ENCODE assay signal across 8 cellular contexts in the genomic region with DNA sequence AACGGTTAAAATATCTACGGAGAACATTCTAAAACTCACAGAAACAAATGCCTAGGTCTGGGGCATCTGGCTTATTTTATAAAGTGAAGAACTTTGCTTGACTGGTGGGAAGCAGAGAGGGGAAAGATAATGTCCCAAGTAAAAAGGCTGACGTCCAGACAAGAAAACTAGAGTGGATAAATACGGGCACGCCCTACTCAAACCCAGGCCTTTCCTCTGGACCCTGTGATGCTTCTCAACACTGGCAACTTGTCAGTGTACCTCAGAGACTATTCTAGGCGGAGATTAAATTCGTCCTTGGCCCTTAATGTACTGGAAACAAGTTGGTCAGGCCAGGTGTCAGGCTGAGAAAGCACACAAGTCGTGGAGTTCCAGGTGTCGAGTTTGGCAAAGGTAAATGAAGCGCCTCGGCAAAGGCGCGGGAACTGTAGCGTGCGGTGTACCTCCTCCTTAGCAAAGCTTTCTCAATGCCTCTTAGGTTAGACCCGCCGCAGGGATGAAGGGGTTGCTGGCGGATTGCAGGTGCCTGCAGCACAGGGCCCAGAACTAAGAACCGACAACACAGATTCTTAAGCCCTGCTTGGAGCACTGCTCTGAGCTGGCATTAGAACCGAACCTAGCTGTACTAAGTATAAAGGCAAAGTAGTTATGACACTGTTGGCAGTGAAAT. TPM values are rescaled to one million over a fixed set of nuclear protein-coding genes. Genes with fewer than 3 reads are reported as not detected.
DNase-seq lines count a peak whose midpoint lies in the region; ATAC-seq and TF ChIP-seq lines count a peak whose summit lies in the region.

No MANE protein-coding gene starts in this region.

- H3K4me1 Mint-ChIP-seq in T-helper 1 cell treated with Interleukin-12 subunit alpha and Interleukin-12 subunit beta and Interleukin-4 antibody, amounts not matched to agents 30 μg/mL and 1 μg/mL, for 36 hours (ENCODE audit: low read depth), result peaks cover 35% of the 10 kb centered on the region
- peaks cover 44% of the 10 kb centered on the region for H3K4me1 Mint-ChIP-seq in mesothelial cell of epicardium

- peak overlapping the region; percentile 80 for H3K4me3 Mint-ChIP-seq in T-helper 1 cell treated with Interleukin-12 subunit alpha and Interleukin-12 subunit beta and Interleukin-4 antibody, amounts not matched to agents 30 μg/mL and 1 μg/mL, for 36 hours
- peak overlapping the region; percentile 79 for H3K4me3 Mint-ChIP-seq in mesothelial cell of epicardium

- peaks cover 14% of the 10 kb centered on the region for H3K36me3 Mint-ChIP-seq in T-helper 1 cell treated with Interleukin-12 subunit alpha and Interleukin-12 subunit beta and Interleukin-4 antibody, amounts not matched to agents 30 μg/mL and 1 μg/mL, for 36 hours (ENCODE audit: low read depth)
- H3K36me3 Mint-ChIP-seq in mesothelial cell of epicardium, result peaks cover 3% of the 10 kb centered on the region

- H3K4me1 ChIP-seq in urinary bladder (ENCODE audit: insufficient read depth), result no peaks in the 10 kb centered on the region

- TF ChIP-seq CTCF in choroid plexus epithelial cell (conservative IDR thresholded peaks at IDR 0.05; ENCODE audit: low read depth, low read length) (no peak), mesothelial cell of epicardium (IDR thresholded peaks at IDR 0.05; ENCODE audit: unreplicated experiment) (no peak)

- peak overlapping the region; percentile 50 for H3K4me3 ChIP-seq in choroid plexus epithelial cell (ENCODE audit: low read depth, low read length)
- peak overlapping the region; percentile 24 for H3K4me3 ChIP-seq in urinary bladder (ENCODE audit: low read depth, low read length)

- WGBS in urinary bladder, result 58% methylated on average over 20 of the region's 20 CpGs

- no peaks in the 10 kb centered on the region for H3K9me3 Mint-ChIP-seq in T-helper 1 cell treated with Interleukin-12 subunit alpha and Interleukin-12 subunit beta and Interleukin-4 antibody, amounts not matched to agents 30 μg/mL and 1 μg/mL, for 36 hours
- no peaks in the 10 kb centered on the region for H3K9me3 Mint-ChIP-seq in mesothelial cell of epicardium

- no peak for ATAC-seq in GM21786 (IDR thresholded peaks at IDR 0.05; ENCODE audit: unreplicated experiment)

- peak overlapping the region; percentile 95 for H3K27ac ChIP-seq in urinary bladder (ENCODE audit: low read depth)

- peak overlapping the region; percentile 95 for H3K27ac Mint-ChIP-seq in T-helper 1 cell treated with Interleukin-12 subunit alpha and Interleukin-12 subunit beta and Interleukin-4 antibody, amounts not matched to agents 30 μg/mL and 1 μg/mL, for 36 hours
- peak overlapping the region; percentile 99 for H3K27ac Mint-ChIP-seq in mesothelial cell of epicardium

- no peaks in the 10 kb centered on the region for H3K27me3 Mint-ChIP-seq in T-helper 1 cell treated with Interleukin-12 subunit alpha and Interleukin-12 subunit beta and Interleukin-4 antibody, amounts not matched to agents 30 μg/mL and 1 μg/mL, for 36 hours (ENCODE audit: low read depth)
- peaks cover 1% of the 10 kb centered on the region for H3K27me3 Mint-ChIP-seq in mesothelial cell of epicardium (ENCODE audit: low read depth)

- DNase-seq in T-helper 1 cell (no peak), NCI-H2196 treated with DMSO at 0.1 percent for 48 hours (lab: John Stamatoyannopoulos, UW; ENCODE audit: unreplicated experiment) (peak; percentile 78), choroid plexus epithelial cell (ENCODE audit: low read depth) (no peak), mesothelial cell of epicardium (ENCODE audit: low spot score in 2 of 2, unreplicated experiment in 2 of 2) (peak in 1 of 2 experiments; percentile 48), HCEC 1CT (no peak)

- H3K36me3 ChIP-seq in urinary bladder (ENCODE audit: insufficient read depth), result no peaks in the 10 kb centered on the region

RNA-seq across cellular contexts. Expression of a gene that starts 0.7 kb away (rescaled TPM):
- total RNA-seq in mesothelial cell of epicardium, result 63.4 to 66.4 TPM (median 65.4 TPM) in 3 replicates
- total RNA-seq in urinary bladder, result 58.1 TPM
- 29.1 TPM for polyA plus RNA-seq in urinary bladder

RNA-seq across cellular contexts. Expression of a gene that starts 18.9 kb away (rescaled TPM):
- total RNA-seq in mesothelial cell of epicardium, result 28.0 to 32.1 TPM (median 30.4 TPM) in 3 replicates
- total RNA-seq in urinary bladder, result 11.3 TPM
- polyA plus RNA-seq in urinary bladder, result 43.0 TPM
